ENCODE assay signal across 12 cellular contexts in the genomic region with DNA sequence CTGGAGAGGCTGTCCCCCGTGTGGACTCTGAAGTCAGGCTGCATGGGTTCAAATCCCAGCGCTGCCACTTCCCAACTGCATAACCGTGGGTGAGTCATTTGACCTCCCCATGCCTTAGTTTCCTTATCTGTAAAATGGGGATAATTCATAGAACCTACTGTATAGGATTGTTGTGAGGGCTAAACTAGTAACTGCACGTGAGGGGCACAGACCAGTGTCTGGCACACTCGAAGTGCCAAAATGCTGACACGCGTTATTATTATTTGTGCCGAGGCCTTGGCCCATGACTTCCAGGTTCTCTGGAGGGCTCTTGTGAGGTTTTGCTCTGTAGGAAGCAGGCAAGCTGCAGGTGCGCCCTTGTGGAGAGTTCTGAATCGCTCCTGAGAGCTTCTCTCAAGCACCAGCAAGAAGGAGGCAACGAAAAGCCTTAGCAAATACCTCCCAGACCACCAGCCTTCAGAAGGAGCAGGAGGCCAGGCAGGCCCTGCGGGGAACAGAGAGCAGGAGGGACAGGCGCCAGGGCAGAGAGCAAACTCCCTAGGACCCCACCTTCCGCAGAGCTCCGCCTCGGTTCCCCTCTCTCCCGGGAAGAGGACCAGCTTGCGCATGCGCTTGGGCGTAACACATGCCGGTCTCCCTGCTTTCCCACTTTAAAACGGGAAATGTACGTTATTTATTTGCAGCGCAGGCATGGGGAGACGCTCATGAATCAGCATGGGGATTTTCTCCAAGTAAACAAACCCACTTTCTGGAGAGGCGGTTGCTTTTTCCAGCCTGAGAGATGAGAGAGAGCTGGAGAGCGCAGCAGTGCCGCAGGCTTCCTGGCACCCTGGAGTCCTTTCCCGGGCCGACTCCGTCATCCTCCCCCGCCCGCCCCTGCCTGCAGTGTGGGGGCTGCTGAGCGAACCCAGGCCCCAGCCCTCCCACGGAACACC. TPM values are rescaled to one million over a fixed set of nuclear protein-coding genes. Genes with fewer than 3 reads are reported as not detected.
A peak's percentile ranks its signal among the peaks of the same experiment; 100 is the strongest.
DNase-seq lines count a peak whose midpoint lies in the region; ATAC-seq lines count a peak whose summit lies in the region.
"Had no signal": no experiment of that assay in that cellular context is flagged by ENCODE, and none has a peak within 500 bp of the region (broad histone marks: within the 10 kb centered on the region; RNA-seq: fewer than 3 reads in every experiment).

No MANE protein-coding gene starts in this region.

- H3K4me3 ChIP-seq in skeletal muscle cell (ENCODE audit: low read depth, low read length), result peak overlapping the region; percentile 17
- H3K4me3 ChIP-seq: SJSA1 had no signal

- H3K27ac ChIP-seq in cingulate gyrus (ENCODE audit: low read depth, low read length), result peak overlapping the region; percentile 49
- H3K27ac ChIP-seq: SJSA1 had no signal

- peak; percentile 17 for DNase-seq in HT1080 (ENCODE audit: low read depth)
- peak; percentile 76 for DNase-seq in islet precursor cell
- DNase-seq in skeletal muscle cell (ENCODE audit: low read depth), result no peak
- no peak for DNase-seq in stimulated activated CD4-positive, alpha-beta T cell treated with anti-CD3 and anti-CD28 coated beads, Interleukin-12 subunit alpha, Interleukin-12 subunit beta, amount 100 ng/mL, for 4 hours
- DNase-seq: activated T-cell treated with anti-CD3 and anti-CD28 coated beads for 4 hours had no signal

- ATAC-seq in activated CD4-positive, CD25-positive, alpha-beta regulatory T cell treated with anti-CD3 and anti-CD28 coated beads, Interleukin-2, amount 50 U/mL, for 24 hours, result no peak
- ATAC-seq in HG03097 (IDR thresholded peaks at IDR 0.05; ENCODE audit: low FRiP score, unreplicated experiment) (no peak), HG02840 (IDR thresholded peaks at IDR 0.05; ENCODE audit: low FRiP score, unreplicated experiment) (no peak)

RNA-seq across cellular contexts. Expression of gene SORCS3, which starts 39.6 kb away (rescaled TPM):
- 0.03 and 0.05 TPM in 2 replicates for total RNA-seq in HT1080 (2014; rRNA removed; shearing (Covaris generic))
- 0.02 and 0.08 TPM in 2 replicates for polyA plus RNA-seq in HT1080 (2015; cell fraction: cytosol; rRNA removed)
- polyA plus RNA-seq in HT1080 (2015; cell fraction: nucleus; rRNA removed), result 0.07 and 0.19 TPM in 2 replicates
- total RNA-seq: Daoy, SJSA1 had no signal
- polyA plus RNA-seq: IgD-negative memory B cell had no signal

Comparison
In these comparisons a context has a peak if more than half of its experiments do, and no peak if none do; other contexts are left out.
1. DNase-seq: peak in HT1080 (single experiment) and islet precursor cell (single experiment); none in skeletal muscle cell (single experiment) and stimulated activated CD4-positive, alpha-beta T cell treated with anti-CD3 and anti-CD28 coated beads, Interleukin-12 subunit alpha, Interleukin-12 subunit beta, amount 100 ng/mL, for 4 hours (single experiment).